Comparison of ENCODE assay signal across 1 cellular context in genomic region chr6:167825059-167825758, GRCh38.
A peak's percentile ranks its signal among the peaks of the same experiment; 100 is the strongest.
TF ChIP-seq lines count a peak whose summit lies in the region.

No MANE protein-coding gene starts in this region.

TF ChIP-seq in K562, 482 proteins besides CTCF, POLR2A, EP300 and RAD21 (continued from another document):
- no peak for TF ChIP-seq ELK1 (CRISPR knock-in tag; IDR thresholded peaks at IDR 0.05)
- TF ChIP-seq PHF20 (IDR thresholded peaks at IDR 0.05; ENCODE audit: partially characterized antibody), result peak; percentile 43
- no peak for TF ChIP-seq ZNF518B (CRISPR knock-in tag; IDR thresholded peaks at IDR 0.05)
- no peak for TF ChIP-seq BCL6 (CRISPR knock-in tag; IDR thresholded peaks at IDR 0.05)
- TF ChIP-seq CSDE1 (IDR thresholded peaks at IDR 0.05), result no peak
- no peak for TF ChIP-seq CC2D1A (IDR thresholded peaks at IDR 0.05)
- no peak for TF ChIP-seq HNRNPH1 (optimal IDR thresholded peaks at IDR 0.05; ENCODE audit: low read depth, low read length)
- TF ChIP-seq MTA3 (IDR thresholded peaks at IDR 0.05; ENCODE audit: borderline replicate concordance), result no peak; the same call in none of the 2 replicates
- TF ChIP-seq SNIP1 (IDR thresholded peaks at IDR 0.05; ENCODE audit: low read depth), result no peak
- TF ChIP-seq HDAC1 (IDR thresholded peaks at IDR 0.05), result peak in 1 of 2 experiments; percentile 42; a peak in 1 of 4 replicates
- TF ChIP-seq, protein P1, sequence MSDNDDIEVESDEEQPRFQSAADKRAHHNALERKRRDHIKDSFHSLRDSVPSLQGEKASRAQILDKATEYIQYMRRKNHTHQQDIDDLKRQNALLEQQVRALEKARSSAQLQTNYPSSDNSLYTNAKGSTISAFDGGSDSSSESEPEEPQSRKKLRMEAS (CRISPR knock-in tag; IDR thresholded peaks at IDR 0.05), result peak; percentile 63
- TF ChIP-seq ADNP (tag; IDR thresholded peaks at IDR 0.05), result peak; percentile 64
- TF ChIP-seq, protein P2, sequence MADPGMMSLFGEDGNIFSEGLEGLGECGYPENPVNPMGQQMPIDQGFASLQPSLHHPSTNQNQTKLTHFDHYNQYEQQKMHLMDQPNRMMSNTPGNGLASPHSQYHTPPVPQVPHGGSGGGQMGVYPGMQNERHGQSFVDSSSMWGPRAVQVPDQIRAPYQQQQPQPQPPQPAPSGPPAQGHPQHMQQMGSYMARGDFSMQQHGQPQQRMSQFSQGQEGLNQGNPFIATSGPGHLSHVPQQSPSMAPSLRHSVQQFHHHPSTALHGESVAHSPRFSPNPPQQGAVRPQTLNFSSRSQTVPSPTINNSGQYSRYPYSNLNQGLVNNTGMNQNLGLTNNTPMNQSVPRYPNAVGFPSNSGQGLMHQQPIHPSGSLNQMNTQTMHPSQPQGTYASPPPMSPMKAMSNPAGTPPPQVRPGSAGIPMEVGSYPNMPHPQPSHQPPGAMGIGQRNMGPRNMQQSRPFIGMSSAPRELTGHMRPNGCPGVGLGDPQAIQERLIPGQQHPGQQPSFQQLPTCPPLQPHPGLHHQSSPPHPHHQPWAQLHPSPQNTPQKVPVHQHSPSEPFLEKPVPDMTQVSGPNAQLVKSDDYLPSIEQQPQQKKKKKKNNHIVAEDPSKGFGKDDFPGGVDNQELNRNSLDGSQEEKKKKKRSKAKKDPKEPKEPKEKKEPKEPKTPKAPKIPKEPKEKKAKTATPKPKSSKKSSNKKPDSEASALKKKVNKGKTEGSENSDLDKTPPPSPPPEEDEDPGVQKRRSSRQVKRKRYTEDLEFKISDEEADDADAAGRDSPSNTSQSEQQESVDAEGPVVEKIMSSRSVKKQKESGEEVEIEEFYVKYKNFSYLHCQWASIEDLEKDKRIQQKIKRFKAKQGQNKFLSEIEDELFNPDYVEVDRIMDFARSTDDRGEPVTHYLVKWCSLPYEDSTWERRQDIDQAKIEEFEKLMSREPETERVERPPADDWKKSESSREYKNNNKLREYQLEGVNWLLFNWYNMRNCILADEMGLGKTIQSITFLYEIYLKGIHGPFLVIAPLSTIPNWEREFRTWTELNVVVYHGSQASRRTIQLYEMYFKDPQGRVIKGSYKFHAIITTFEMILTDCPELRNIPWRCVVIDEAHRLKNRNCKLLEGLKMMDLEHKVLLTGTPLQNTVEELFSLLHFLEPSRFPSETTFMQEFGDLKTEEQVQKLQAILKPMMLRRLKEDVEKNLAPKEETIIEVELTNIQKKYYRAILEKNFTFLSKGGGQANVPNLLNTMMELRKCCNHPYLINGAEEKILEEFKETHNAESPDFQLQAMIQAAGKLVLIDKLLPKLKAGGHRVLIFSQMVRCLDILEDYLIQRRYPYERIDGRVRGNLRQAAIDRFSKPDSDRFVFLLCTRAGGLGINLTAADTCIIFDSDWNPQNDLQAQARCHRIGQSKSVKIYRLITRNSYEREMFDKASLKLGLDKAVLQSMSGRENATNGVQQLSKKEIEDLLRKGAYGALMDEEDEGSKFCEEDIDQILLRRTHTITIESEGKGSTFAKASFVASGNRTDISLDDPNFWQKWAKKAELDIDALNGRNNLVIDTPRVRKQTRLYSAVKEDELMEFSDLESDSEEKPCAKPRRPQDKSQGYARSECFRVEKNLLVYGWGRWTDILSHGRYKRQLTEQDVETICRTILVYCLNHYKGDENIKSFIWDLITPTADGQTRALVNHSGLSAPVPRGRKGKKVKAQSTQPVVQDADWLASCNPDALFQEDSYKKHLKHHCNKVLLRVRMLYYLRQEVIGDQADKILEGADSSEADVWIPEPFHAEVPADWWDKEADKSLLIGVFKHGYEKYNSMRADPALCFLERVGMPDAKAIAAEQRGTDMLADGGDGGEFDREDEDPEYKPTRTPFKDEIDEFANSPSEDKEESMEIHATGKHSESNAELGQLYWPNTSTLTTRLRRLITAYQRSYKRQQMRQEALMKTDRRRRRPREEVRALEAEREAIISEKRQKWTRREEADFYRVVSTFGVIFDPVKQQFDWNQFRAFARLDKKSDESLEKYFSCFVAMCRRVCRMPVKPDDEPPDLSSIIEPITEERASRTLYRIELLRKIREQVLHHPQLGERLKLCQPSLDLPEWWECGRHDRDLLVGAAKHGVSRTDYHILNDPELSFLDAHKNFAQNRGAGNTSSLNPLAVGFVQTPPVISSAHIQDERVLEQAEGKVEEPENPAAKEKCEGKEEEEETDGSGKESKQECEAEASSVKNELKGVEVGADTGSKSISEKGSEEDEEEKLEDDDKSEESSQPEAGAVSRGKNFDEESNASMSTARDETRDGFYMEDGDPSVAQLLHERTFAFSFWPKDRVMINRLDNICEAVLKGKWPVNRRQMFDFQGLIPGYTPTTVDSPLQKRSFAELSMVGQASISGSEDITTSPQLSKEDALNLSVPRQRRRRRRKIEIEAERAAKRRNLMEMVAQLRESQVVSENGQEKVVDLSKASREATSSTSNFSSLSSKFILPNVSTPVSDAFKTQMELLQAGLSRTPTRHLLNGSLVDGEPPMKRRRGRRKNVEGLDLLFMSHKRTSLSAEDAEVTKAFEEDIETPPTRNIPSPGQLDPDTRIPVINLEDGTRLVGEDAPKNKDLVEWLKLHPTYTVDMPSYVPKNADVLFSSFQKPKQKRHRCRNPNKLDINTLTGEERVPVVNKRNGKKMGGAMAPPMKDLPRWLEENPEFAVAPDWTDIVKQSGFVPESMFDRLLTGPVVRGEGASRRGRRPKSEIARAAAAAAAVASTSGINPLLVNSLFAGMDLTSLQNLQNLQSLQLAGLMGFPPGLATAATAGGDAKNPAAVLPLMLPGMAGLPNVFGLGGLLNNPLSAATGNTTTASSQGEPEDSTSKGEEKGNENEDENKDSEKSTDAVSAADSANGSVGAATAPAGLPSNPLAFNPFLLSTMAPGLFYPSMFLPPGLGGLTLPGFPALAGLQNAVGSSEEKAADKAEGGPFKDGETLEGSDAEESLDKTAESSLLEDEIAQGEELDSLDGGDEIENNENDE (IDR thresholded peaks at IDR 0.05; ENCODE audit: low read depth, low read length), result no peak
- TF ChIP-seq KHSRP (IDR thresholded peaks at IDR 0.05), result no peak
- peak; percentile 56 for TF ChIP-seq ZFX (CRISPR knock-in tag; IDR thresholded peaks at IDR 0.05)
- TF ChIP-seq TEAD1 (CRISPR knock-in tag; IDR thresholded peaks at IDR 0.05), result peak; percentile 15 to 26; a peak in 1 of 4 replicates
- TF ChIP-seq DMBX1 (CRISPR knock-in tag; IDR thresholded peaks at IDR 0.05; ENCODE audit: borderline replicate concordance), result no peak
- TF ChIP-seq ARHGAP35 (IDR thresholded peaks at IDR 0.05; ENCODE audit: partially characterized antibody), result no peak
- TF ChIP-seq MAFK (IDR thresholded peaks at IDR 0.05; ENCODE audit: low read length), result no peak
- TF ChIP-seq ARID4B (CRISPR knock-in tag; IDR thresholded peaks at IDR 0.05), result no peak
- TF ChIP-seq, protein P3, sequence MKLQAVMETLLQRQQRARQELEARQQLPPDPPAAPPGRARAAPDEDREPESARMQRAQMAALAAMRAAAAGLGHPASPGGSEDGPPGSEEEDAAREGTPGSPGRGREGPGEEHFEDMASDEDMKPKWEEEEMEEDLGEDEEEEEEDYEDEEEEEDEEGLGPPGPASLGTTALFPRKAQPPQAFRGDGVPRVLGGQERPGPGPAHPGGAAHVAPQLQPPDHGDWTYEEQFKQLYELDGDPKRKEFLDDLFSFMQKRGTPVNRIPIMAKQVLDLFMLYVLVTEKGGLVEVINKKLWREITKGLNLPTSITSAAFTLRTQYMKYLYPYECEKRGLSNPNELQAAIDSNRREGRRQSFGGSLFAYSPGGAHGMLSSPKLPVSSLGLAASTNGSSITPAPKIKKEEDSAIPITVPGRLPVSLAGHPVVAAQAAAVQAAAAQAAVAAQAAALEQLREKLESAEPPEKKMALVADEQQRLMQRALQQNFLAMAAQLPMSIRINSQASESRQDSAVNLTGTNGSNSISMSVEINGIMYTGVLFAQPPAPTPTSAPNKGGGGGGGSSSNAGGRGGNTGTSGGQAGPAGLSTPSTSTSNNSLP (IDR thresholded peaks at IDR 0.05; ENCODE audit: borderline replicate concordance, low read depth, low read length), result peak; percentile 11; the same call in 1 of the 2 replicates
- TF ChIP-seq PHB (CRISPR knock-in tag; IDR thresholded peaks at IDR 0.05), result no peak
- TF ChIP-seq THRA (IDR thresholded peaks at IDR 0.05), result no peak
- peak; percentile 16; the same call in 1 of the 2 replicates for TF ChIP-seq HDAC2 (IDR thresholded peaks at IDR 0.05)
- TF ChIP-seq EZH2 (IDR thresholded peaks at IDR 0.05; ENCODE audit: borderline replicate concordance, low read depth, low read length), result no peak
- TF ChIP-seq, protein P4, sequence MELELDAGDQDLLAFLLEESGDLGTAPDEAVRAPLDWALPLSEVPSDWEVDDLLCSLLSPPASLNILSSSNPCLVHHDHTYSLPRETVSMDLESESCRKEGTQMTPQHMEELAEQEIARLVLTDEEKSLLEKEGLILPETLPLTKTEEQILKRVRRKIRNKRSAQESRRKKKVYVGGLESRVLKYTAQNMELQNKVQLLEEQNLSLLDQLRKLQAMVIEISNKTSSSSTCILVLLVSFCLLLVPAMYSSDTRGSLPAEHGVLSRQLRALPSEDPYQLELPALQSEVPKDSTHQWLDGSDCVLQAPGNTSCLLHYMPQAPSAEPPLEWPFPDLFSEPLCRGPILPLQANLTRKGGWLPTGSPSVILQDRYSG (tag; conservative IDR thresholded peaks at IDR 0.05; ENCODE audit: low read depth), result no peak
- 0 out of 2 replicates have a peak, but pooled peaks have one; percentile 57 for TF ChIP-seq MECOM (CRISPR knock-in tag; IDR thresholded peaks at IDR 0.05)
- peak; percentile 34; the same call in 1 of the 2 replicates for TF ChIP-seq PHF8 (IDR thresholded peaks at IDR 0.05; ENCODE audit: borderline replicate concordance, low read length)
